10 cellular contexts compared by ENCODE assay signal in the genomic region with DNA sequence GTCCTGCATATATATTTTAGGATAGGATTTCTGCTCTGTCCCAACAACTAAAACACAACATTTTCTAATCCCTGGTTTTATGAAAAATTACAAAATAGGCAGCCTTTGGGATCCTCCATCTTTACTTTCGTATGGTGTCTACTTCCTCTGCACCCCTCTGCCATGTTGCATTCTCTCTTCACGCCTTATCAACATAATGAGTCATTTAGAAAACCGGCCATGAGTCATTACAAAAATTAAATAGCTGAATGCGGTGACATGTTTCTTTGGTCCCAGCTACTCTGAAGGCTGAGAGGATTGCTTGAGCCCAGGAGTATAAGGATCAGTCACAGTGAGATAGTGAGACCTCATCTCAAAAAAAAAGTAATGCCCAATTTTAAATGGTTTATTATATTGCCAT.
DNase-seq lines count a peak whose midpoint lies in the region; ATAC-seq and TF ChIP-seq lines count a peak whose summit lies in the region.
"Had no signal": no experiment of that assay in that cellular context is flagged by ENCODE, and none has a peak within 500 bp of the region (broad histone marks: within the 10 kb centered on the region; RNA-seq: fewer than 3 reads in every experiment).

No MANE protein-coding gene starts in this region.

- intact Hi-C loops in stomach (cut with DNase I; ENCODE audit: low total_unique reads), result no loop called here

- DNase-seq in NOMO-1 treated with dmso at 0.1 percent for 144 hours (lab: John Stamatoyannopoulos, UW; ENCODE audit: unreplicated experiment), result peak; percentile 29
- DNase-seq in pulmonary artery endothelial cell (ENCODE audit: low read depth, low spot score), result peak; percentile 35
- no peak for DNase-seq in nucleus accumbens (lab: John Stamatoyannopoulos, UW)
- no peak for DNase-seq in stomach
- DNase-seq in stimulated activated CD4-positive, alpha-beta T cell treated with anti-CD3 and anti-CD28 coated beads, Interleukin-1b, Interleukin-23, amount 100 ng/mL, for 48 hours, result no peak
- DNase-seq: activated CD8-positive, alpha-beta memory T cell treated with anti-CD3 and anti-CD28 coated beads, Interleukin-2, amount 50 U/mL, for 4 hours; mucosa of descending colon; NCI-H526 had no signal

- TF ChIP-seq EP300 in stomach (IDR thresholded peaks at IDR 0.05), result no peak

- TF ChIP-seq POLR2A in stomach (IDR thresholded peaks at IDR 0.05), result no peak

- no peak overlapping the region for H3K27ac ChIP-seq in stomach

- no peaks in the 10 kb centered on the region for H3K36me3 ChIP-seq in stomach

- no peak for TF ChIP-seq CTCF in stomach (IDR thresholded peaks at IDR 0.05)

- H3K4me3 ChIP-seq in stomach, result no peak overlapping the region
- H3K4me3 ChIP-seq: mucosa of descending colon had no signal

- no peaks in the 10 kb centered on the region for H3K9me3 ChIP-seq in stomach
- H3K9me3 ChIP-seq: mucosa of descending colon had no signal

- H3K27me3 ChIP-seq in stomach, result no peaks in the 10 kb centered on the region

- ATAC-seq in GM19328 (IDR thresholded peaks at IDR 0.05; ENCODE audit: unreplicated experiment), result peak; percentile 73
- peak; percentile 93 for ATAC-seq in HG02852 (IDR thresholded peaks at IDR 0.05; ENCODE audit: unreplicated experiment)
- ATAC-seq: mucosa of descending colon had no signal

- H3K4me1 ChIP-seq in stomach, result peaks cover 0 to 29% (median 15%) of the 10 kb centered on the region in 4 donors

- 57 to 75% (median 73%) methylated on average over 4 of the region's 4 CpGs for WGBS in stomach, 5 donors

Comparison
In these comparisons a context has a peak if more than half of its experiments do, and no peak if none do; other contexts are left out.
1. DNase-seq: peak in NOMO-1 treated with dmso at 0.1 percent for 144 hours (single experiment) and pulmonary artery endothelial cell (single experiment); none in nucleus accumbens (0 of 56), stomach (single experiment) and stimulated activated CD4-positive, alpha-beta T cell treated with anti-CD3 and anti-CD28 coated beads, Interleukin-1b, Interleukin-23, amount 100 ng/mL, for 48 hours (single experiment).